In genomic region chr20:18566892-18567738, GRCh38 we compare ENCODE assay signal across 8 cellular contexts. TPM values are rescaled to one million over a fixed set of nuclear protein-coding genes. Genes with fewer than 3 reads are reported as not detected.
DNase-seq lines count a peak whose midpoint lies in the region; ATAC-seq, FAIRE-seq and TF ChIP-seq lines count a peak whose summit lies in the region.

SMIM26 (plus strand) TSS chr20:18567432; CDS start chr20:18567479, 47 bp downstream.

- ATAC-seq in GM18870 (IDR thresholded peaks at IDR 0.05; ENCODE audit: unreplicated experiment) = peak; percentile 93
- ATAC-seq in HG03135 (IDR thresholded peaks at IDR 0.05; ENCODE audit: unreplicated experiment) = peak; percentile 98

- H3K27ac ChIP-seq in ACC112 (ENCODE audit: low read depth, low read length) = peak within 1 kb of the TSS; percentile 56
- H3K27ac ChIP-seq in VCaP = peak within 1 kb of the TSS; percentile 87
- H3K27ac ChIP-seq in breast epithelium = peak within 1 kb of the TSS; percentile 92 to 93
- peak within 1 kb of the TSS; percentile 41 for H3K27ac ChIP-seq in iPS-20b (ENCODE audit: low read length)
- peak within 1 kb of the TSS; percentile 50 to 96 for H3K27ac ChIP-seq in small intestine (ENCODE audit: low read depth in 1 of 2, low read length in 1 of 2)

- 0 to 1% (median 0%) methylated on average over 47 to 51 of the region's 51 CpGs for WGBS in small intestine, 3 donors

- H3K4me1 ChIP-seq in ACC112 (ENCODE audit: control insufficient read depth, insufficient read depth, low read length, unreplicated experiment) (peaks cover 6% of the 10 kb centered on the region), breast epithelium (no peaks in the 10 kb centered on the region), iPS-20b (ENCODE audit: insufficient read depth, low read length) (no peaks in the 10 kb centered on the region), small intestine (ENCODE audit: control insufficient read depth in 2 of 2, insufficient read depth in 1 of 2, low read depth in 1 of 2, low read length in 1 of 2) (no peaks in the 10 kb centered on the region)

- intact Hi-C loops in breast epithelium (cut with DNase I; ENCODE audit: low total_unique reads) = no loop called here

- DNase-seq in NCI-H2196 treated with DMSO at 0.1 percent for 48 hours (lab: John Stamatoyannopoulos, UW; ENCODE audit: unreplicated experiment) (peak; percentile 86), breast epithelium (ENCODE audit: low spot score in 2 of 2) (peak; percentile 89 to 91), small intestine (peak; percentile 96)

- H2AFZ ChIP-seq in ACC112 (ENCODE audit: low read length, unreplicated experiment) = peak within 1 kb of the TSS; percentile 99

- FAIRE-seq in small intestine (lab: Jason Lieb, UNC) = no peak

- no peaks in the 10 kb centered on the region for H3K27me3 ChIP-seq in ACC112 (ENCODE audit: insufficient read depth, low read length)
- H3K27me3 ChIP-seq in breast epithelium = no peaks in the 10 kb centered on the region
- H3K27me3 ChIP-seq in iPS-20b (ENCODE audit: insufficient read depth, low read length) = no peaks in the 10 kb centered on the region
- H3K27me3 ChIP-seq in small intestine (ENCODE audit: control insufficient read depth in 2 of 2, insufficient read depth in 2 of 2, low read length in 2 of 2) = no peaks in the 10 kb centered on the region

- TF ChIP-seq CTCF in VCaP (conservative IDR thresholded peaks at IDR 0.05) (no peak), breast epithelium (IDR thresholded peaks at IDR 0.05) (no peak)

- peak within 1 kb of the TSS; percentile 96 for H3K9ac ChIP-seq in iPS-20b (ENCODE audit: low read depth, low read length)

- H3K9me3 ChIP-seq in breast epithelium = no peaks in the 10 kb centered on the region
- H3K9me3 ChIP-seq in iPS-20b (ENCODE audit: insufficient read depth, low read depth, low read length) = no peaks in the 10 kb centered on the region
- H3K9me3 ChIP-seq in small intestine (ENCODE audit: control insufficient read depth, low read depth) = no peaks in the 10 kb centered on the region

- peaks cover 2% of the 10 kb centered on the region for H3K36me3 ChIP-seq in ACC112 (ENCODE audit: insufficient read depth, low read length)
- H3K36me3 ChIP-seq in breast epithelium = no peaks in the 10 kb centered on the region
- H3K36me3 ChIP-seq in iPS-20b (ENCODE audit: insufficient read depth, low read depth, low read length) = peaks cover 30% of the 10 kb centered on the region
- H3K36me3 ChIP-seq in small intestine (ENCODE audit: control insufficient read depth in 2 of 2, insufficient read depth in 2 of 2, low read length in 2 of 2) = peaks cover 2 to 12% of the 10 kb centered on the region in 2 donors

- peaks cover 17% of the 10 kb centered on the region for H3K79me2 ChIP-seq in ACC112 (ENCODE audit: control insufficient read depth, insufficient read depth, low read length, unreplicated experiment)

- peak within 1 kb of the TSS; percentile 95 for H3K4me3 ChIP-seq in ACC112 (ENCODE audit: low read depth, low read length)
- H3K4me3 ChIP-seq in breast epithelium = peak within 1 kb of the TSS; percentile 71 to 73 (median 73)
- peak within 1 kb of the TSS; percentile 95 for H3K4me3 ChIP-seq in iPS-20b (ENCODE audit: low read length)
- H3K4me3 ChIP-seq in small intestine (ENCODE audit: low read depth in 1 of 2, low read length in 2 of 2) = peak within 1 kb of the TSS; percentile 49 to 62

- TF ChIP-seq POLR2A in breast epithelium (IDR thresholded peaks at IDR 0.05) = peak; percentile 22

RNA-seq across cellular contexts. Expression of gene SMIM26, which starts in this region (rescaled TPM):
- total RNA-seq in breast epithelium = 100 to 1,000 TPM; 126 to 150 (median 129) TPM
- polyA plus RNA-seq in small intestine = 100 to 1,000 TPM; 150 to 205 (median 163) TPM

Comparison
In these comparisons a context has a peak if more than half of its experiments do, and no peak if none do; other contexts are left out.
1. Peak in every context shown above with its lines: DNase-seq, ATAC-seq, H3K4me3 ChIP-seq and H3K27ac ChIP-seq.
2. H3K27ac ChIP-seq: peak in every context shown above with its lines; median percentile 92 in breast epithelium; 87 in VCaP; 73 in small intestine; 56 in ACC112; 41 in iPS-20b.